ENCODE assay signal across 8 cellular contexts in genomic region chr18:23231340-23232021, GRCh38.
DNase-seq lines count a peak whose midpoint lies in the region; ATAC-seq and TF ChIP-seq lines count a peak whose summit lies in the region.

No MANE protein-coding gene starts in this region.

- H3K27ac ChIP-seq in thyroid gland = peak overlapping the region in 2 of 3 donors; percentile 18 to 51

- peaks cover 3% of the 10 kb centered on the region for H3K27me3 Mint-ChIP-seq in activated CD4-positive, alpha-beta memory T cell treated with anti-CD3 and anti-CD28 coated beads for 36 hours

- CTCF ChIA-PET in activated CD4-positive, alpha-beta memory T cell treated with anti-CD3 and anti-CD28 coated beads for 36 hours (lab: Charles Lee) = no interaction called here

- ATAC-seq in GM21447 (IDR thresholded peaks at IDR 0.05; ENCODE audit: unreplicated experiment) (peak; percentile 74), omental fat pad (ENCODE audit: low FRiP score) (peak; percentile 73)

- peaks cover 7% of the 10 kb centered on the region for H3K9me3 Mint-ChIP-seq in activated CD4-positive, alpha-beta memory T cell treated with anti-CD3 and anti-CD28 coated beads for 36 hours

- in situ Hi-C loops in KBM-7 (cut with MboI; ENCODE audit: low pct_unique_long_range_greater_than_20kb, low sequenced_read_pairs) = no loop called here

- TF ChIP-seq POLR2A in thyroid gland (IDR thresholded peaks at IDR 0.05) = no peak

- H3K36me3 Mint-ChIP-seq in activated CD4-positive, alpha-beta memory T cell treated with anti-CD3 and anti-CD28 coated beads for 36 hours = peaks cover 3% of the 10 kb centered on the region

- H3K4me1 Mint-ChIP-seq in activated CD4-positive, alpha-beta memory T cell treated with anti-CD3 and anti-CD28 coated beads for 36 hours (ENCODE audit: low read depth) = peaks cover 51% of the 10 kb centered on the region

- H3K27ac Mint-ChIP-seq in activated CD4-positive, alpha-beta memory T cell treated with anti-CD3 and anti-CD28 coated beads for 36 hours = peak overlapping the region; percentile 85

- no peaks in the 10 kb centered on the region for H3K27me3 ChIP-seq in thyroid gland

- no peaks in the 10 kb centered on the region for H3K36me3 ChIP-seq in thyroid gland

- no peak overlapping the region for H3K4me3 ChIP-seq in thyroid gland (replicated peaks in 1 of 3)

- WGBS in thyroid gland, 2 donors = 64 to 73% methylated on average over 20 of the region's 20 CpGs

- intact Hi-C loops in activated CD4-positive, alpha-beta memory T cell treated with anti-CD3 and anti-CD28 coated beads for 36 hours (cut with micrococcal nuclease) = loop anchor here (1.0 to 10.0 kb wide), 10 partner anchors 22 to 397 kb away; partner anchors contain the start of genes CABLES1, RBBP8, RIOK3 and RMC1
- intact Hi-C loops in thyroid gland (cut with DNase I) = no loop called here

- DNase-seq in CD1c-positive myeloid dendritic cell (ENCODE audit: extremely low spot score) (peak; percentile 97), KBM-7 (peak; percentile 91), omental fat pad (ENCODE audit: low spot score) (no peak), thyroid gland (peak; percentile 26 to 28), HT-29 (ENCODE audit: low spot score) (no peak)
- peak; percentile 87 for DNase-seq in activated CD4-positive, alpha-beta memory T cell treated with anti-CD3 and anti-CD28 coated beads for 36 hours
- DNase-seq in effector CD8-positive, alpha-beta T cell (lab: John Stamatoyannopoulos, UW) = peak; percentile 25

- TF ChIP-seq CTCF in omental fat pad (IDR thresholded peaks at IDR 0.05) (no peak), thyroid gland (IDR thresholded peaks at IDR 0.05) (no peak)

- POLR2A ChIA-PET in activated CD4-positive, alpha-beta memory T cell treated with anti-CD3 and anti-CD28 coated beads for 36 hours (lab: Charles Lee) = no interaction called here

- H3K9me3 ChIP-seq in thyroid gland = no peaks in the 10 kb centered on the region

- peak overlapping the region; percentile 40 for H3K4me3 Mint-ChIP-seq in activated CD4-positive, alpha-beta memory T cell treated with anti-CD3 and anti-CD28 coated beads for 36 hours

- H3K4me1 ChIP-seq in thyroid gland = peaks cover 17 to 25% of the 10 kb centered on the region in 2 donors

Comparison
In these comparisons a context has a peak if more than half of its experiments do, and no peak if none do; other contexts are left out.
1. DNase-seq: peak in CD1c-positive myeloid dendritic cell (single experiment), KBM-7 (single experiment), activated CD4-positive, alpha-beta memory T cell treated with anti-CD3 and anti-CD28 coated beads for 36 hours (single experiment), effector CD8-positive, alpha-beta T cell (single experiment) and thyroid gland (2 of 2); none in omental fat pad (single experiment) and HT-29 (single experiment).